In genomic region chr15:96600350-96600749, GRCh38 we compare ENCODE assay signal across 35 cellular contexts.
"Had no signal": no experiment of that assay in that cellular context is flagged by ENCODE, and none has a peak within 500 bp of the region (broad histone marks: within the 10 kb centered on the region; RNA-seq: fewer than 3 reads in every experiment).

No MANE protein-coding gene starts in this region.

- DNase-seq: Karpas-422, Kasumi-1, KG1, MG63, MM.1S, MV-4-11, NCI-H1048, NCI-H1092, NCI-H1092 treated with DMSO at 0.1 percent for 48 hours, NCI-H1105, NCI-H1105 treated with DMSO at 0.1 percent for 48 hours, NCI-H1417, NCI-H1417 treated with DMSO at 0.1 percent for 48 hours, NCI-H1436, NCI-H1436 treated with DMSO at 0.1 percent for 48 hours, NCI-H146, NCI-H1694, NCI-H1694 treated with DMSO at 0.1 percent for 48 hours, NCI-H187, NCI-H187 treated with DMSO at 0.1 percent for 48 hours, NCI-H1930, NCI-H2029, NCI-H2029 treated with DMSO at 0.1 percent for 48 hours, NCI-H2081, NCI-H2081 treated with DMSO at 0.1 percent for 48 hours, NCI-H2107, NCI-H2171, NCI-H2171 treated with DMSO at 0.1 percent for 48 hours, NCI-H2227 treated with DMSO at 0.1 percent for 48 hours, NCI-H226, NCI-H345, NCI-H446, NCI-H446 treated with DMSO at 0.1 percent for 48 hours, NCI-H510A had no signal

- H3K27me3 ChIP-seq: MG63 had no signal

- H3K4me2 ChIP-seq: KMS-11 had no signal

- H3K9me3 ChIP-seq: MG63 had no signal

- H3K4me3 ChIP-seq: MG63 had no signal

- H3K9ac ChIP-seq: KMS-11 had no signal

- H3K27ac ChIP-seq: KMS-11 had no signal

- H3K36me3 ChIP-seq: MG63 had no signal
